Comparison of ENCODE assay signal across 26 cellular contexts in genomic region chr2:168480356-168480755, GRCh38. TPM values are rescaled to one million over a fixed set of nuclear protein-coding genes. Genes with fewer than 3 reads are reported as not detected.
DNase-seq lines count a peak whose midpoint lies in the region; ATAC-seq and TF ChIP-seq lines count a peak whose summit lies in the region.
"Had no signal": no experiment of that assay in that cellular context is flagged by ENCODE, and none has a peak within 500 bp of the region (broad histone marks: within the 10 kb centered on the region; RNA-seq: fewer than 3 reads in every experiment).

No MANE protein-coding gene starts in this region.

- in situ Hi-C loops in transverse colon (cut with MboI; ENCODE audit: low pct_ligation_motif_present in 1 of 4, low pct_unique_long_range_greater_than_20kb in 1 of 4, low sequenced_read_pairs in 3 of 4), result no loop called here

- H3K36me3 Mint-ChIP-seq in activated naive CD8-positive, alpha-beta T cell, result peaks cover 6% of the 10 kb centered on the region
- peaks cover under 1% of the 10 kb centered on the region for H3K36me3 Mint-ChIP-seq in activated naive CD8-positive, alpha-beta T cell treated with anti-CD3 and anti-CD28 coated beads, Interleukin-2, amount 50 U/mL, for 24 hours (ENCODE audit: low read depth)
- peaks cover 3% of the 10 kb centered on the region for H3K36me3 Mint-ChIP-seq in effector memory CD8-positive, alpha-beta T cell (ENCODE audit: insufficient read depth)
- H3K36me3 Mint-ChIP-seq: natural killer cell had no signal

- no peaks in the 10 kb centered on the region for H3K27me3 ChIP-seq in transverse colon
- H3K27me3 ChIP-seq: cardiac muscle cell, right atrium auricular region had no signal

- H3K9me3 Mint-ChIP-seq in activated naive CD8-positive, alpha-beta T cell (ENCODE audit: low read depth), result no peaks in the 10 kb centered on the region
- H3K9me3 Mint-ChIP-seq in activated naive CD8-positive, alpha-beta T cell treated with anti-CD3 and anti-CD28 coated beads, Interleukin-2, amount 50 U/mL, for 24 hours, result peaks cover 2% of the 10 kb centered on the region
- no peaks in the 10 kb centered on the region for H3K9me3 Mint-ChIP-seq in effector memory CD8-positive, alpha-beta T cell
- H3K9me3 Mint-ChIP-seq: activated CD4-positive, alpha-beta memory T cell treated with anti-CD3 and anti-CD28 coated beads, Interleukin-2, amount 10 ng/mL, durations not matched to agents 7 days and 5 days; natural killer cell had no signal

- H3K27ac ChIP-seq in transverse colon, result peak overlapping the region; percentile 47 to 77 (median 72)
- H3K27ac ChIP-seq: cardiac muscle cell, right atrium auricular region had no signal

- TF ChIP-seq CTCF in transverse colon (IDR thresholded peaks at IDR 0.05), result no peak

- peaks cover 78% of the 10 kb centered on the region for H3K4me1 Mint-ChIP-seq in activated naive CD8-positive, alpha-beta T cell (ENCODE audit: low read depth)
- H3K4me1 Mint-ChIP-seq in activated naive CD8-positive, alpha-beta T cell treated with anti-CD3 and anti-CD28 coated beads, Interleukin-2, amount 50 U/mL, for 24 hours, result peaks cover 49% of the 10 kb centered on the region
- H3K4me1 Mint-ChIP-seq in effector memory CD8-positive, alpha-beta T cell (ENCODE audit: low read depth in 2 of 2), result peaks cover 0 to 2% of the 10 kb centered on the region in 2 donors
- H3K4me1 Mint-ChIP-seq: activated CD4-positive, alpha-beta memory T cell treated with anti-CD3 and anti-CD28 coated beads, Interleukin-2, amount 10 ng/mL, durations not matched to agents 7 days and 5 days had no signal

- DNase-seq in activated naive CD8-positive, alpha-beta T cell treated with anti-CD3 and anti-CD28 coated beads, Interleukin-2, amount 50 U/mL, for 24 hours, result no peak
- DNase-seq in MV-4-11 (lab: John Stamatoyannopoulos, UW) (peak; percentile 55), iris pigment epithelial cell (ENCODE audit: low read depth) (peak; percentile 30), transverse colon (no peak), NCI-H1092 treated with DMSO at 0.1 percent for 48 hours (lab: John Stamatoyannopoulos, UW) (no peak)
- DNase-seq in effector memory CD8-positive, alpha-beta T cell, result no peak
- DNase-seq: activated B cell treated with CpG ODN at 0.5 μM for 24 hours; activated CD4-positive, alpha-beta memory T cell treated with anti-CD3 and anti-CD28 coated beads, Interleukin-2, amount 10 ng/mL, durations not matched to agents 7 days and 5 days; activated naive CD4-positive, alpha-beta T cell; activated T-cell treated with anti-CD3 and anti-CD28 coated beads, Interleukin-2, amount 50 U/mL, for 1 hour; amygdala; dermis blood vessel endothelial cell; GF-D8; glutamatergic neuron; KBM-7; left cardiac atrium; natural killer cell; NCI-H1105; NCI-H2081; NK-92 treated with Interleukin-12 subunit alpha and Interleukin-12 subunit beta, amount 100 ng/mL, for 24 hours; SK-N-SH; substantia nigra had no signal

- intact Hi-C loops in transverse colon (cut with DNase I; ENCODE audit: low total_unique reads), result no loop called here

- H3K27me3 Mint-ChIP-seq in activated naive CD8-positive, alpha-beta T cell, result no peaks in the 10 kb centered on the region
- H3K27me3 Mint-ChIP-seq in activated naive CD8-positive, alpha-beta T cell treated with anti-CD3 and anti-CD28 coated beads, Interleukin-2, amount 50 U/mL, for 24 hours, result no peaks in the 10 kb centered on the region
- no peaks in the 10 kb centered on the region for H3K27me3 Mint-ChIP-seq in effector memory CD8-positive, alpha-beta T cell
- H3K27me3 Mint-ChIP-seq: activated B cell treated with CpG ODN at 0.5 μM for 24 hours had no signal

- H3K4me3 ChIP-seq in transverse colon, result no peak overlapping the region
- H3K4me3 ChIP-seq: cardiac muscle cell, right atrium auricular region had no signal

- peak overlapping the region; percentile 54 for H3K27ac Mint-ChIP-seq in activated naive CD8-positive, alpha-beta T cell
- H3K27ac Mint-ChIP-seq in activated naive CD8-positive, alpha-beta T cell treated with anti-CD3 and anti-CD28 coated beads, Interleukin-2, amount 50 U/mL, for 24 hours, result no peak overlapping the region
- H3K27ac Mint-ChIP-seq in effector memory CD8-positive, alpha-beta T cell, result no peak overlapping the region
- H3K27ac Mint-ChIP-seq: activated B cell treated with CpG ODN at 0.5 μM for 24 hours; activated CD4-positive, alpha-beta memory T cell treated with anti-CD3 and anti-CD28 coated beads, Interleukin-2, amount 10 ng/mL, durations not matched to agents 7 days and 5 days; natural killer cell had no signal

- no peak for ATAC-seq in activated naive CD8-positive, alpha-beta T cell treated with anti-CD3 and anti-CD28 coated beads, Interleukin-2, amount 50 U/mL, for 24 hours
- ATAC-seq in effector memory CD8-positive, alpha-beta T cell (replicated peaks), result no peak
- no peak for ATAC-seq in HG03039 (IDR thresholded peaks at IDR 0.05; ENCODE audit: unreplicated experiment)
- ATAC-seq: left cardiac atrium, natural killer cell had no signal

- TF ChIP-seq EP300 in transverse colon (IDR thresholded peaks at IDR 0.05; ENCODE audit: low read depth), result no peak

- H3K36me3 ChIP-seq in transverse colon, result no peaks in the 10 kb centered on the region
- H3K36me3 ChIP-seq: cardiac muscle cell, right atrium auricular region had no signal

- WGBS in transverse colon (ENCODE audit: low coverage in 1 of 2), 2 donors, result 46 to 51% methylated on average over 3 of the region's 3 CpGs

- no peaks in the 10 kb centered on the region for H3K9me3 ChIP-seq in transverse colon
- H3K9me3 ChIP-seq: SK-N-SH had no signal

- no peak overlapping the region for H3K4me3 Mint-ChIP-seq in activated naive CD8-positive, alpha-beta T cell
- no peak overlapping the region for H3K4me3 Mint-ChIP-seq in activated naive CD8-positive, alpha-beta T cell treated with anti-CD3 and anti-CD28 coated beads, Interleukin-2, amount 50 U/mL, for 24 hours
- no peak overlapping the region for H3K4me3 Mint-ChIP-seq in effector memory CD8-positive, alpha-beta T cell
- H3K4me3 Mint-ChIP-seq: activated B cell treated with CpG ODN at 0.5 μM for 24 hours; activated CD4-positive, alpha-beta memory T cell treated with anti-CD3 and anti-CD28 coated beads, Interleukin-2, amount 10 ng/mL, durations not matched to agents 7 days and 5 days; natural killer cell had no signal

- no peak for TF ChIP-seq POLR2A in transverse colon (IDR thresholded peaks at IDR 0.05)

- H3K4me1 ChIP-seq in transverse colon, result peaks cover 6 to 45% (median 26%) of the 10 kb centered on the region in 4 donors

RNA-seq across cellular contexts. Expression of gene CERS6, which starts 24.3 kb away (rescaled TPM):
- 10 to 100 TPM; 42.3 to 62.1 (median 50.6) TPM for total RNA-seq in transverse colon

Comparison
In these comparisons a context has a peak if more than half of its experiments do, and no peak if none do; other contexts are left out.
1. DNase-seq: peak in MV-4-11 (single experiment) and iris pigment epithelial cell (single experiment); none in activated naive CD8-positive, alpha-beta T cell treated with anti-CD3 and anti-CD28 coated beads, Interleukin-2, amount 50 U/mL, for 24 hours (single experiment), transverse colon (single experiment), NCI-H1092 treated with DMSO at 0.1 percent for 48 hours (single experiment) and effector memory CD8-positive, alpha-beta T cell (0 of 3).